ENCODE assay signal across 8 cellular contexts in genomic region chr6:87700351-87700728, GRCh38. TPM values are rescaled to one million over a fixed set of nuclear protein-coding genes. Genes with fewer than 3 reads are reported as not detected.
DNase-seq lines count a peak whose midpoint lies in the region; ATAC-seq, FAIRE-seq and TF ChIP-seq lines count a peak whose summit lies in the region.

No MANE protein-coding gene starts in this region.

- H3K4me2 ChIP-seq in K562 (ENCODE audit: insufficient read depth, low read length), result peak overlapping the region; percentile 93

- TF ChIP-seq POLR2A in K562 (conservative IDR thresholded peaks at IDR 0.05) (no peak), upper lobe of left lung (IDR thresholded peaks at IDR 0.05) (no peak)

- H3K27me3 Mint-ChIP-seq in activated naive CD4-positive, alpha-beta T cell treated with anti-CD3 and anti-CD28 coated beads, Interleukin-2, amount 10 ng/mL, durations not matched to agents 7 days and 5 days, result no peaks in the 10 kb centered on the region

- H3K4me3 ChIP-seq in K562 (peak overlapping the region; percentile 96), upper lobe of left lung (peak overlapping the region; percentile 59 to 95 (median 82))

- POLR2A ChIA-PET in K562 (lab: Yijun Ruan, JAX), result interaction anchor here (0.6 to 7.8 kb wide), 10 partner anchors 10 to 132 kb away, joined by 3 to 77 read pairs (median 8); no protein-coding TSS in a partner anchor

- H3K9me3 Mint-ChIP-seq in activated naive CD4-positive, alpha-beta T cell treated with anti-CD3 and anti-CD28 coated beads, Interleukin-2, amount 10 ng/mL, durations not matched to agents 7 days and 5 days, result no peaks in the 10 kb centered on the region

- 0% methylated on average over 1 of the region's 1 CpG for WGBS in K562 (ENCODE audit: insufficient coverage, low coverage, missing lambda C conversion rate)
- 0 to 11% methylated on average over 1 of the region's 1 CpG for WGBS in upper lobe of left lung, 2 donors

- H3K27me3 ChIP-seq in K562 (ENCODE audit: control insufficient read depth in 2 of 2, insufficient read depth in 2 of 2, low read length in 2 of 2) (no peaks in the 10 kb centered on the region), upper lobe of left lung (no peaks in the 10 kb centered on the region)

- TF ChIP-seq EP300 in K562 (IDR thresholded peaks at IDR 0.05; ENCODE audit: low read length) (no peak), upper lobe of left lung (IDR thresholded peaks at IDR 0.05) (no peak)

- peaks cover 67% of the 10 kb centered on the region for H3K79me2 ChIP-seq in K562 (ENCODE audit: control insufficient read depth, insufficient read depth, low read length)

- H4K20me1 ChIP-seq in K562 (replicated peaks; ENCODE audit: control insufficient read depth, insufficient read depth, low read length), result peaks cover 46% of the 10 kb centered on the region

- peak overlapping the region; percentile 90 to 99; a peak in 3 of 4 replicates for H3K9ac ChIP-seq in K562 (ENCODE audit: insufficient read depth in 1 of 2, low read depth in 2 of 2, low read length in 2 of 2)

- intact Hi-C loops in K562 (cut with micrococcal nuclease), result loop anchor here (2.0 to 10.0 kb wide), 4 partner anchors 57 to 226 kb away; partner anchors contain the start of genes RARS2 and SLC35A1

- ATAC-seq in K562 (no peak), upper lobe of left lung (ENCODE audit: low FRiP score in 2 of 2) (no peak), GM19035 (IDR thresholded peaks at IDR 0.05; ENCODE audit: unreplicated experiment) (no peak), GM21367 (IDR thresholded peaks at IDR 0.05; ENCODE audit: unreplicated experiment) (no peak), HG03342 (IDR thresholded peaks at IDR 0.05; ENCODE audit: unreplicated experiment) (no peak)

- H3K9me3 ChIP-seq in K562 (replicated peaks; ENCODE audit: control insufficient read depth, insufficient read depth, low read depth, low read length) (no peaks in the 10 kb centered on the region), upper lobe of left lung (no peaks in the 10 kb centered on the region)

- BruUV-seq in K562 (replicated peaks; lab: Mats Ljungman, UMichigan), result TSS peak; percentile 47

- H3K36me3 ChIP-seq in K562 (ENCODE audit: control insufficient read depth, insufficient read depth, low read length) (peaks cover 38% of the 10 kb centered on the region), upper lobe of left lung (no peaks in the 10 kb centered on the region)

- DNase-seq in activated naive CD4-positive, alpha-beta T cell treated with anti-CD3 and anti-CD28 coated beads, Interleukin-2, amount 10 ng/mL, durations not matched to agents 7 days and 5 days, result no peak
- no peak for DNase-seq in activated naive CD4-positive, alpha-beta T cell treated with anti-CD3 and anti-CD28 coated beads, Interleukin-2, amount 50 U/mL, for 16 hours
- DNase-seq in K562 (ENCODE audit: extremely low read depth in 1 of 4, low spot score in 3 of 4), result peak in 1 of 4 experiments; percentile 12
- DNase-seq in medulla oblongata (ENCODE audit: extremely low spot score), result peak; percentile 68
- DNase-seq in upper lobe of left lung, result no peak

- H3K27ac ChIP-seq in K562 (ENCODE audit: extremely low read depth, low read depth, low read length) (peak overlapping the region; percentile 90), upper lobe of left lung (peak overlapping the region; percentile 98 to 100 (median 99))

- peak overlapping the region; percentile 90 for H3K4me3 Mint-ChIP-seq in activated naive CD4-positive, alpha-beta T cell treated with anti-CD3 and anti-CD28 coated beads, Interleukin-2, amount 10 ng/mL, durations not matched to agents 7 days and 5 days

- H3K27ac Mint-ChIP-seq in activated naive CD4-positive, alpha-beta T cell treated with anti-CD3 and anti-CD28 coated beads, Interleukin-2, amount 10 ng/mL, durations not matched to agents 7 days and 5 days, result peak overlapping the region; percentile 91

- no peak overlapping the region for H2AFZ ChIP-seq in K562 (ENCODE audit: low read depth, low read length)

- no peak for FAIRE-seq in K562 (lab: Jason Lieb, UNC)

- peaks cover 25% of the 10 kb centered on the region for H3K36me3 Mint-ChIP-seq in activated naive CD4-positive, alpha-beta T cell treated with anti-CD3 and anti-CD28 coated beads, Interleukin-2, amount 10 ng/mL, durations not matched to agents 7 days and 5 days

- TF ChIP-seq CTCF in K562 (IDR thresholded peaks at IDR 0.05 in 2 of 3, conservative IDR thresholded peaks at IDR 0.05 in 1 of 3; ENCODE audit: insufficient read depth in 2 of 3, low read depth in 1 of 3, low read length in 3 of 3), result no peak
- no peak for TF ChIP-seq CTCF in upper lobe of left lung (IDR thresholded peaks at IDR 0.05)

- no peak for TF ChIP-seq RAD21 in K562 (CRISPR knock-in tag; conservative IDR thresholded peaks at IDR 0.05 in 1 of 2, IDR thresholded peaks at IDR 0.05 in 1 of 2)

- in situ Hi-C loops in K562 (cut with MboI), result no loop called here

- H3K4me1 ChIP-seq in K562 (replicated peaks in 1 of 2; ENCODE audit: control insufficient read depth in 2 of 2, insufficient read depth in 2 of 2, low read length in 2 of 2), result peaks cover 8 to 9% of the 10 kb centered on the region in 2 experiments
- peaks cover 31 to 47% (median 34%) of the 10 kb centered on the region in 4 donors for H3K4me1 ChIP-seq in upper lobe of left lung

- CTCF ChIA-PET in activated naive CD4-positive, alpha-beta T cell treated with anti-CD3 and anti-CD28 coated beads, Interleukin-2, amount 10 ng/mL, durations not matched to agents 7 days and 5 days (lab: Charles Lee), result interaction anchor here (0.7 to 0.9 kb wide), 2 partner anchors 91 to 132 kb away, joined by 3 to 4 read pairs; no protein-coding TSS in a partner anchor
- CTCF ChIA-PET in K562 (lab: Yijun Ruan, JAX; ENCODE audit: low intra/inter-chr PET ratio), result interaction anchor here (0.7 kb wide), 1 partner anchor 93 kb away, joined by 3 read pairs; no protein-coding TSS in a partner anchor

- H3K9me1 ChIP-seq in K562 (ENCODE audit: control insufficient read depth, insufficient read depth, low read length), result no peaks in the 10 kb centered on the region

- peaks cover 48% of the 10 kb centered on the region for H3K4me1 Mint-ChIP-seq in activated naive CD4-positive, alpha-beta T cell treated with anti-CD3 and anti-CD28 coated beads, Interleukin-2, amount 10 ng/mL, durations not matched to agents 7 days and 5 days

TF ChIP-seq in K562, 482 proteins besides CTCF, POLR2A, EP300 and RAD21 (continues in another document):
- TF ChIP-seq ZNF134 (CRISPR knock-in tag; conservative IDR thresholded peaks at IDR 0.05) (no peak), ZNF740 (CRISPR knock-in tag; IDR thresholded peaks at IDR 0.05) (no peak), ZNF740 (tag; IDR thresholded peaks at IDR 0.05) (no peak), EWSR1 (IDR thresholded peaks at IDR 0.05; ENCODE audit: borderline replicate concordance, low read depth, partially characterized antibody) (no peak)

RNA-seq across cellular contexts. Expression of gene AKIRIN2, which starts 1.7 kb away (rescaled TPM):
- 39.9 and 72.7 TPM in 2 replicates for total RNA-seq in K562 (2011; cell fraction: chromatin; rRNA removed; ENCODE audit: low replicate concordance)
- total RNA-seq in K562 (2011; cell fraction: nucleolus; rRNA removed), result 43.6 and 44.0 TPM in 2 replicates
- 65.6 and 75.4 TPM in 2 replicates for total RNA-seq in K562 (2011; cell fraction: nucleoplasm; rRNA removed)
- total RNA-seq in K562 (2014; rRNA removed), result 28.1 and 31.1 TPM in 2 replicates
- 20.0 and 20.3 TPM in 2 replicates for total RNA-seq in K562 (2014; rRNA removed; fragmentation: Illumina TruSeq; extraction: Trizol)
- 15.7 and 16.0 TPM in 2 replicates for total RNA-seq in K562 (2015; rRNA removed; fragmentation: Illumina TruSeq; extraction: Trizol)
- 57.4 and 63.9 TPM in 2 replicates for total RNA-seq in K562 (2021)
- polyA plus RNA-seq in K562 (2011; rRNA removed), result 31.8 and 34.2 TPM in 2 replicates
- 17.0 and 25.7 TPM in 2 replicates for polyA plus RNA-seq in K562 (2011; cell fraction: cytosol; rRNA removed)
- polyA plus RNA-seq in K562 (2011; cell fraction: nucleus; rRNA removed), result 36.0 and 50.3 TPM in 2 replicates
- 49.2 and 53.0 TPM in 2 replicates for polyA plus RNA-seq in K562 (2012)
- polyA plus RNA-seq in K562 (2014; fragmentation: Illumina TruSeq; extraction: Trizol), result 37.6 and 38.8 TPM in 2 replicates
- 1 to 10 TPM; 5.8 to 9.1 TPM for polyA plus RNA-seq in K562 (2014; fragmentation: Nextera tagmentation; extraction: Ambion mirVana)
- 38.3 and 47.4 TPM in 2 replicates for polyA plus RNA-seq in K562 (2014; rRNA removed)
- 20.1 and 24.1 TPM in 2 replicates for polyA minus RNA-seq in K562 (2011; rRNA and poly(A)+ RNA removed)
- 21.3 and 26.2 TPM in 2 replicates for polyA minus RNA-seq in K562 (2011; cell fraction: cytosol; rRNA and poly(A)+ RNA removed)
- 37.4 and 45.0 TPM in 2 replicates for polyA minus RNA-seq in K562 (2011; cell fraction: nucleus; rRNA and poly(A)+ RNA removed)
- 10 to 100 TPM; 42.3 to 87.0 (median 57.2) TPM for total RNA-seq in upper lobe of left lung
